Comparison of ENCODE assay signal across 14 cellular contexts in the genomic region with DNA sequence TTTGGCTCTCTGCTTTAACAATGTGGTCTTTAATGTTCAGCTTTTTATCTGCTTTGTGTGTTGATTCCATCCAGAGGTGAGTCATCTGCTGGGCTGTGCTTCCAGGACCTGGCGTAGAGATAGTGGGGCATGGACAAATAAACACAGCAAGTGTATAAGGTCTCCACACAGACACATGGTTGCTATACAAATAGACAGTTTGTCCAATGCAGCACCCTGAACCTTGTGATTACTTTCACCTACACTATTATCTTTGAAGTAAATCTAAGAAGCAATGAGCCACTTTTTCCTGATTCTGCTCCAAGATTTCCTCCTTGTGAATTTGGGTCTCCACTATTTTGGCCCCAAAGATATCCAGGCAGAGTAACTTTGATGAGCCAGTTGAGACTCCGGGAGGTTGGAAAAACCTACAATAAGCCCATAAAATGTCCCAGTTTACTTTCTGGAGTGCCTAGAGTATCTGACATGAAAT. TPM values are rescaled to one million over a fixed set of nuclear protein-coding genes. Genes with fewer than 3 reads are reported as not detected.
DNase-seq lines count a peak whose midpoint lies in the region; ATAC-seq and TF ChIP-seq lines count a peak whose summit lies in the region.
"Had no signal": no experiment of that assay in that cellular context is flagged by ENCODE, and none has a peak within 500 bp of the region (broad histone marks: within the 10 kb centered on the region; RNA-seq: fewer than 3 reads in every experiment).

No MANE protein-coding gene starts in this region.

- no peaks in the 10 kb centered on the region for H3F3A ChIP-seq in GM23248 (ENCODE audit: insufficient read depth)

- H3K79me2 ChIP-seq in GM23248 (ENCODE audit: insufficient read depth), result no peaks in the 10 kb centered on the region

- H3K36me3 ChIP-seq in mucosa of rectum (ENCODE audit: control insufficient read depth in 2 of 2, insufficient read depth in 2 of 2, low read length in 2 of 2) (peaks cover 0 to 6% of the 10 kb centered on the region in 2 donors), GM23248 (ENCODE audit: low read depth) (no peaks in the 10 kb centered on the region)
- H3K36me3 ChIP-seq: vagina had no signal

- DNase-seq in AG08396 (ENCODE audit: low spot score) (peak; percentile 11), NCI-H2196 (lab: John Stamatoyannopoulos, UW; ENCODE audit: unreplicated experiment) (peak; percentile 32), fibroblast of pulmonary artery (ENCODE audit: low read depth) (peak; percentile 16), NAMALWA (ENCODE audit: low spot score) (no peak), NCI-H2081 treated with DMSO at 0.1 percent for 48 hours (lab: John Stamatoyannopoulos, UW) (no peak), GM23248 (no peak)
- DNase-seq: activated CD8-positive, alpha-beta memory T cell treated with anti-CD3 and anti-CD28 coated beads, Interleukin-2, amount 50 U/mL, for 48 hours; anterior cingulate cortex; MM.1S; retina had no signal

- 53 to 57% methylated on average over 2 of the region's 2 CpGs for WGBS in GM23248 (ENCODE audit: low coverage in 1 of 2, low lambda C conversion rate in 2 of 2, missing lambda C conversion rate in 2 of 2), 2 experiments

- H3K27me3 ChIP-seq in mucosa of rectum (ENCODE audit: control insufficient read depth in 2 of 2, insufficient read depth in 2 of 2, low read length in 2 of 2) (no peaks in the 10 kb centered on the region), GM23248 (replicated peaks; ENCODE audit: insufficient read depth) (peaks cover 4% of the 10 kb centered on the region)
- H3K27me3 ChIP-seq: vagina had no signal

- H3K9ac ChIP-seq in mucosa of rectum (ENCODE audit: low read depth in 1 of 2, low read length in 2 of 2), result no peak overlapping the region
- no peak overlapping the region for H3K9ac ChIP-seq in GM23248

- no peaks in the 10 kb centered on the region for H4K20me1 ChIP-seq in GM23248 (ENCODE audit: insufficient read depth)

- H3K4me2 ChIP-seq in GM23248 (ENCODE audit: unreplicated experiment), result no peak overlapping the region

- no peak overlapping the region for H2AFZ ChIP-seq in GM23248

- H3K4me3 ChIP-seq in fibroblast of pulmonary artery (replicated peaks; ENCODE audit: low read depth, low read length) (no peak overlapping the region), mucosa of rectum (ENCODE audit: low read length in 2 of 2) (peak overlapping the region; percentile 33 to 36), GM23248 (no peak overlapping the region)
- H3K4me3 ChIP-seq: vagina had no signal

- ATAC-seq in GM18873 (IDR thresholded peaks at IDR 0.05; ENCODE audit: low FRiP score, unreplicated experiment), result no peak

- peaks cover 28 to 52% of the 10 kb centered on the region in 2 donors for H3K4me1 ChIP-seq in mucosa of rectum (ENCODE audit: control insufficient read depth in 2 of 2, insufficient read depth in 2 of 2, low read length in 2 of 2)
- H3K4me1 ChIP-seq in GM23248 (ENCODE audit: insufficient read depth), result no peaks in the 10 kb centered on the region
- H3K4me1 ChIP-seq: vagina had no signal

- H3K9me3 ChIP-seq in mucosa of rectum (ENCODE audit: control insufficient read depth in 2 of 2, low read length in 2 of 2) (no peaks in the 10 kb centered on the region), GM23248 (ENCODE audit: low read depth) (no peaks in the 10 kb centered on the region)
- H3K9me3 ChIP-seq: vagina had no signal

- no peaks in the 10 kb centered on the region for H3K9me2 ChIP-seq in GM23248 (ENCODE audit: insufficient read depth)

- in situ Hi-C loops in GM23248 (cut with MboI), result no loop called here

- H3K27ac ChIP-seq in mucosa of rectum (ENCODE audit: low read depth in 2 of 2, low read length in 2 of 2) (peak overlapping the region; percentile 73 to 81), GM23248 (no peak overlapping the region)
- H3K27ac ChIP-seq: vagina had no signal

- TF ChIP-seq CTCF in fibroblast of pulmonary artery (IDR thresholded peaks at IDR 0.05; ENCODE audit: low read length, missing control alignments), result no peak

RNA-seq across cellular contexts. Expression of gene PPARGC1A, which starts 12.1 kb away (rescaled TPM):
- not detected in 2 replicates for total RNA-seq in GM23248 (2014; rRNA removed; shearing (Covaris generic))
- polyA plus RNA-seq in GM23248 (2016; fragmentation: Nextera tagmentation; extraction: Ambion mirVana), result not detected in 2 replicates
- total RNA-seq: T-helper 2 cell treated with Interferon-gamma antibody and Interleukin-4, amounts not matched to agents 100 ng/mL and 5 ng/mL, for 36 hours had no signal

Comparison
In these comparisons a context has a peak if more than half of its experiments do, and no peak if none do; other contexts are left out.
1. DNase-seq: peak in AG08396 (single experiment), NCI-H2196 (single experiment) and fibroblast of pulmonary artery (single experiment); none in NAMALWA (single experiment), NCI-H2081 treated with DMSO at 0.1 percent for 48 hours (single experiment) and GM23248 (single experiment).
2. H3K4me3 ChIP-seq: peak in mucosa of rectum (2 of 2); none in fibroblast of pulmonary artery (single experiment) and GM23248 (single experiment).